Comparison of ENCODE assay signal across 1 cellular context in the genomic region with DNA sequence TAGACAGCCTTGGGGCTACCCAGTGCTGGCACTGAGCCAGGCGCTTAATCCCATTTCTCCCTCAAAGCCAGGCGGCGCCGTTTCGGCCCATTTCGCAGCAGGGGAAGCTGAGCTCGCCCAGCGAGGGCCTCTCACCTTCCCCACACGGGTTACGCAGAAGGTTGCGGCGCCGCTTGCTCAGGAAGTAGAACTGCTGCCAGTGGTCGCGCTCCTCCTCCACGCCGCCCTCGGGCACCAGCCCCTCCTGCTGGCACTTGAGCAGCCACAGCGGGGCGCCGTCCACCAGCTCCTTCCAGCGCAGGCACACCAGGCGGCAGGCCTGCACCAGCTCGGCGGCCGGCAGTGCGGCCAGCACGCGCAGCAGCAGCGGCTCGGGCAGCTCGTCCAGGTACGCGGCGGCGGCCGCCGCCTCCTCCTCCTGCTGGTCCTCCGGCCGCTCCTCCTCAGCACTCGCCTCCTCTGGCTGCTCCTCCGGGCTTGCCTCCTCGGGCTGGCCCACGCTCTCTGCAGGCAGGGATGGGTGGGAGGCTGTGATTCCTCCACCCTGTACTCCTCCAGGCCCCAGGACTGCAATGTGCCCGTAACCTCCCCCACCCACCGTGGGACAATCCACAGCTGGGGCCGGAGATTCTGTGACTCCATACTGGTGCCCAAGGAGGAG.
TF ChIP-seq lines count a peak whose summit lies in the region.

No MANE protein-coding gene starts in this region.

TF ChIP-seq in A549, 52 proteins besides CTCF, POLR2A, EP300 and RAD21 (continued from another document):
- TF ChIP-seq CHD2 (IDR thresholded peaks at IDR 0.05; ENCODE audit: low read length, partially characterized antibody) (no peak), JUN (IDR thresholded peaks at IDR 0.05) (0 out of 5 replicates have a peak, but pooled peaks of 1 of the 2 experiments have one; percentile 17), POLR2AphosphoS2 (conservative IDR thresholded peaks at IDR 0.05; ENCODE audit: low read length) (no peak), ESRRA (IDR thresholded peaks at IDR 0.05; ENCODE audit: borderline replicate concordance, low read length) (no peak), ZFP36 (IDR thresholded peaks at IDR 0.05; ENCODE audit: borderline replicate concordance, partially characterized antibody) (peak; percentile 91), MYC (IDR thresholded peaks at IDR 0.05; ENCODE audit: borderline replicate concordance, low read length) (no peak), JUNB (IDR thresholded peaks at IDR 0.05) (no peak), SMC3 (IDR thresholded peaks at IDR 0.05) (peak; percentile 80), BHLHE40 (IDR thresholded peaks at IDR 0.05; ENCODE audit: low read depth, low read length) (no peak), HEYL (CRISPR knock-in tag; IDR thresholded peaks at IDR 0.05) (no peak), RNF2 (IDR thresholded peaks at IDR 0.05; ENCODE audit: borderline replicate concordance, low read depth) (no peak), NFE2L2 (conservative IDR thresholded peaks at IDR 0.05; ENCODE audit: low read length) (no peak), RCOR1 (IDR thresholded peaks at IDR 0.05; ENCODE audit: low read depth, low read length) (no peak), KDM1A (IDR thresholded peaks at IDR 0.05; ENCODE audit: low read depth) (no peak), CHD4 (IDR thresholded peaks at IDR 0.05; ENCODE audit: borderline replicate concordance) (no peak), HDAC2 (IDR thresholded peaks at IDR 0.05) (no peak), RARB (CRISPR knock-in tag; IDR thresholded peaks at IDR 0.05) (no peak), ZSCAN20 (CRISPR knock-in tag; IDR thresholded peaks at IDR 0.05) (no peak), RFX5 (IDR thresholded peaks at IDR 0.05) (no peak), NR3C1 (IDR thresholded peaks at IDR 0.05) (no peak), PBX3 (IDR thresholded peaks at IDR 0.05) (no peak), ELK1 (IDR thresholded peaks at IDR 0.05; ENCODE audit: low read depth, low read length) (no peak)
- TF ChIP-seq, protein P1, sequence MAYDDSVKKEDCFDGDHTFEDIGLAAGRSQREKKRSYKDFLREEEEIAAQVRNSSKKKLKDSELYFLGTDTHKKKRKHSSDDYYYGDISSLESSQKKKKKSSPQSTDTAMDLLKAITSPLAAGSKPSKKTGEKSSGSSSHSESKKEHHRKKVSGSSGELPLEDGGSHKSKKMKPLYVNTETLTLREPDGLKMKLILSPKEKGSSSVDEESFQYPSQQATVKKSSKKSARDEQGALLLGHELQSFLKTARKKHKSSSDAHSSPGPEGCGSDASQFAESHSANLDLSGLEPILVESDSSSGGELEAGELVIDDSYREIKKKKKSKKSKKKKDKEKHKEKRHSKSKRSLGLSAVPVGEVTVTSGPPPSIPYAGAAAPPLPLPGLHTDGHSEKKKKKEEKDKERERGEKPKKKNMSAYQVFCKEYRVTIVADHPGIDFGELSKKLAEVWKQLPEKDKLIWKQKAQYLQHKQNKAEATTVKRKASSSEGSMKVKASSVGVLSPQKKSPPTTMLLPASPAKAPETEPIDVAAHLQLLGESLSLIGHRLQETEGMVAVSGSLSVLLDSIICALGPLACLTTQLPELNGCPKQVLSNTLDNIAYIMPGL (CRISPR knock-in tag; IDR thresholded peaks at IDR 0.05; ENCODE audit: borderline replicate concordance) = no peak
- TF ChIP-seq, protein P2, sequence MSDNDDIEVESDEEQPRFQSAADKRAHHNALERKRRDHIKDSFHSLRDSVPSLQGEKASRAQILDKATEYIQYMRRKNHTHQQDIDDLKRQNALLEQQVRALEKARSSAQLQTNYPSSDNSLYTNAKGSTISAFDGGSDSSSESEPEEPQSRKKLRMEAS (IDR thresholded peaks at IDR 0.05) = 0 out of 2 replicates have a peak, but pooled peaks have one; percentile 45
- TF ChIP-seq, protein P3, sequence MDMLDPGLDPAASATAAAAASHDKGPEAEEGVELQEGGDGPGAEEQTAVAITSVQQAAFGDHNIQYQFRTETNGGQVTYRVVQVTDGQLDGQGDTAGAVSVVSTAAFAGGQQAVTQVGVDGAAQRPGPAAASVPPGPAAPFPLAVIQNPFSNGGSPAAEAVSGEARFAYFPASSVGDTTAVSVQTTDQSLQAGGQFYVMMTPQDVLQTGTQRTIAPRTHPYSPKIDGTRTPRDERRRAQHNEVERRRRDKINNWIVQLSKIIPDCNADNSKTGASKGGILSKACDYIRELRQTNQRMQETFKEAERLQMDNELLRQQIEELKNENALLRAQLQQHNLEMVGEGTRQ (IDR thresholded peaks at IDR 0.05) = no peak
- TF ChIP-seq, protein P4, sequence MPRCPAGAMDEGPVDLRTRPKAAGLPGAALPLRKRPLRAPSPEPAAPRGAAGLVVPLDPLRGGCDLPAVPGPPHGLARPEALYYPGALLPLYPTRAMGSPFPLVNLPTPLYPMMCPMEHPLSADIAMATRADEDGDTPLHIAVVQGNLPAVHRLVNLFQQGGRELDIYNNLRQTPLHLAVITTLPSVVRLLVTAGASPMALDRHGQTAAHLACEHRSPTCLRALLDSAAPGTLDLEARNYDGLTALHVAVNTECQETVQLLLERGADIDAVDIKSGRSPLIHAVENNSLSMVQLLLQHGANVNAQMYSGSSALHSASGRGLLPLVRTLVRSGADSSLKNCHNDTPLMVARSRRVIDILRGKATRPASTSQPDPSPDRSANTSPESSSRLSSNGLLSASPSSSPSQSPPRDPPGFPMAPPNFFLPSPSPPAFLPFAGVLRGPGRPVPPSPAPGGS (IDR thresholded peaks at IDR 0.05) = no peak
